ENCODE assay signal across 16 cellular contexts in genomic region chr11:65788801-65789200, GRCh38. TPM values are rescaled to one million over a fixed set of nuclear protein-coding genes. Genes with fewer than 3 reads are reported as not detected.
DNase-seq lines count a peak whose midpoint lies in the region; ATAC-seq and TF ChIP-seq lines count a peak whose summit lies in the region.
"Had no signal": no experiment of that assay in that cellular context is flagged by ENCODE, and none has a peak within 500 bp of the region (broad histone marks: within the 10 kb centered on the region; RNA-seq: fewer than 3 reads in every experiment).

No MANE protein-coding gene starts in this region.

- no peaks in the 10 kb centered on the region for H3K9me3 Mint-ChIP-seq in endodermal cell
- H3K9me3 Mint-ChIP-seq in naive thymus-derived CD4-positive, alpha-beta T cell = peaks cover 0 to 2% (median 0%) of the 10 kb centered on the region in 11 donors
- H3K9me3 Mint-ChIP-seq: activated T-cell treated with anti-CD3 and anti-CD28 coated beads, Interleukin-2, amount 50 U/mL, for 24 hours had no signal

- H3K4me2 ChIP-seq in HCT116 (ENCODE audit: low read length) = peak overlapping the region; percentile 94

- H3K9me3 ChIP-seq in HCT116 (ENCODE audit: control insufficient read depth in 1 of 2, insufficient read depth in 1 of 2, low read depth in 1 of 2, low read length in 2 of 2) (no peaks in the 10 kb centered on the region), endodermal cell (ENCODE audit: control insufficient read depth, low read length) (no peaks in the 10 kb centered on the region)
- H3K9me3 ChIP-seq in naive thymus-derived CD4-positive, alpha-beta T cell (ENCODE audit: control insufficient read depth in 2 of 3, low read length in 3 of 3) = no peaks in the 10 kb centered on the region
- H3K9me3 ChIP-seq: gastroesophageal sphincter, psoas muscle had no signal

- H3K27me3 ChIP-seq in HCT116 (ENCODE audit: insufficient read depth, low read length) (no peaks in the 10 kb centered on the region), endodermal cell (ENCODE audit: control insufficient read depth, insufficient read depth, low read length, poor library complexity, severe bottlenecking) (peaks cover 51% of the 10 kb centered on the region)
- H3K27me3 ChIP-seq in naive thymus-derived CD4-positive, alpha-beta T cell (ENCODE audit: control insufficient read depth in 2 of 2, insufficient read depth in 2 of 2, low read length in 2 of 2) = peaks cover 10 to 12% of the 10 kb centered on the region in 2 donors

- peak overlapping the region in 1 of 2 experiments; percentile 75; a peak in 1 of 4 replicates for H3K4me3 ChIP-seq in HCT116 (replicated peaks in 1 of 2; ENCODE audit: low read depth in 1 of 2, low read length in 2 of 2)
- H3K4me3 ChIP-seq in endodermal cell (ENCODE audit: low read length) = peak overlapping the region; percentile 80
- H3K4me3 ChIP-seq in naive thymus-derived CD4-positive, alpha-beta T cell (ENCODE audit: low read length) = no peak overlapping the region
- H3K4me3 ChIP-seq: gastroesophageal sphincter, psoas muscle had no signal

- no peaks in the 10 kb centered on the region for H3K9me2 ChIP-seq in HCT116 (ENCODE audit: insufficient read depth)

- peaks cover 51% of the 10 kb centered on the region for H3K79me2 ChIP-seq in HCT116 (ENCODE audit: insufficient read depth, low read length)

- intact Hi-C loops in HCT116 (cut with micrococcal nuclease) = no loop called here
- intact Hi-C loops in naive thymus-derived CD4-positive, alpha-beta T cell (cut with micrococcal nuclease) = no loop called here

- peaks cover 22% of the 10 kb centered on the region for H3K4me1 Mint-ChIP-seq in endodermal cell
- peaks cover 11 to 33% (median 23%) of the 10 kb centered on the region in 7 donors for H3K4me1 Mint-ChIP-seq in naive thymus-derived CD4-positive, alpha-beta T cell

- POLR2A ChIA-PET in HCT116 (lab: Charles Lee) = interaction anchor here (0.8 kb wide), 1 partner anchor 9 kb away, joined by 3 read pairs; no protein-coding TSS in a partner anchor
- POLR2A ChIA-PET in naive thymus-derived CD4-positive, alpha-beta T cell (lab: Charles Lee) = no interaction called here

- BruUV-seq in HCT116 (replicated peaks; lab: Mats Ljungman, UMichigan) = no TSS peak

- TF ChIP-seq CTCF in 22Rv1 (IDR thresholded peaks at IDR 0.05) (no peak), HCT116 (IDR thresholded peaks at IDR 0.05 in 2 of 3, conservative IDR thresholded peaks at IDR 0.05 in 1 of 3; ENCODE audit: borderline replicate concordance in 1 of 3, insufficient read depth in 1 of 3, low read depth in 2 of 3, low read length in 2 of 3) (no peak), endodermal cell (conservative IDR thresholded peaks at IDR 0.05) (no peak)

- H3K4me1 ChIP-seq in HCT116 (ENCODE audit: control insufficient read depth in 1 of 2, insufficient read depth in 2 of 2, low read length in 2 of 2) = peaks cover 66 to 89% of the 10 kb centered on the region in 2 experiments
- H3K4me1 ChIP-seq in endodermal cell (ENCODE audit: control insufficient read depth, insufficient read depth, low read length) = peaks cover 18% of the 10 kb centered on the region
- peaks cover 16 to 22% of the 10 kb centered on the region in 2 donors for H3K4me1 ChIP-seq in naive thymus-derived CD4-positive, alpha-beta T cell (ENCODE audit: control insufficient read depth in 2 of 2, insufficient read depth in 2 of 2, low read length in 2 of 2)
- H3K4me1 ChIP-seq: psoas muscle had no signal

- peak overlapping the region; percentile 75 for H3K4me3 Mint-ChIP-seq in endodermal cell
- peak overlapping the region in 8 of 10 donors; percentile 7 to 85 (median 43) for H3K4me3 Mint-ChIP-seq in naive thymus-derived CD4-positive, alpha-beta T cell

- H3K36me3 Mint-ChIP-seq in endodermal cell (ENCODE audit: low read depth) = peaks cover 3% of the 10 kb centered on the region
- H3K36me3 Mint-ChIP-seq in naive thymus-derived CD4-positive, alpha-beta T cell = peaks cover 0 to 4% (median 0%) of the 10 kb centered on the region in 5 donors

- peak overlapping the region; percentile 76 for H3K27ac Mint-ChIP-seq in endodermal cell
- no peak overlapping the region for H3K27ac Mint-ChIP-seq in naive thymus-derived CD4-positive, alpha-beta T cell
- H3K27ac Mint-ChIP-seq: activated T-cell treated with anti-CD3 and anti-CD28 coated beads, Interleukin-2, amount 50 U/mL, for 24 hours had no signal

- no peak for TF ChIP-seq POLR2A in HCT116 (IDR thresholded peaks at IDR 0.05; ENCODE audit: borderline replicate concordance, extremely low read depth, insufficient read depth, insufficient read length)
- TF ChIP-seq POLR2A in erythroblast (IDR thresholded peaks at IDR 0.05; ENCODE audit: low read length) = no peak

- TF ChIP-seq RAD21 in HCT116 (IDR thresholded peaks at IDR 0.05; ENCODE audit: low read depth) = no peak

- ATAC-seq in HCT116 = no peak
- ATAC-seq in naive thymus-derived CD4-positive, alpha-beta T cell = no peak
- no peak for ATAC-seq in GM21619 (IDR thresholded peaks at IDR 0.05; ENCODE audit: unreplicated experiment)
- ATAC-seq: gastroesophageal sphincter, psoas muscle had no signal

- CTCF ChIA-PET in HCT116 (lab: Charles Lee) = interaction anchor here (5.8 kb wide), 1 partner anchor 9 kb away, joined by 73 read pairs; the partner anchor contains the start of gene AP5B1
- CTCF ChIA-PET in naive thymus-derived CD4-positive, alpha-beta T cell (lab: Charles Lee) = interaction anchor here (0.7 to 1.4 kb wide), 4 partner anchors 8 to 96 kb away, joined by 3 read pairs; partner anchors contain the start of gene AP5B1

- H3K9ac ChIP-seq in HCT116 (ENCODE audit: low read length) (peak overlapping the region; percentile 76; the same call in 1 of the 2 replicates), endodermal cell (ENCODE audit: extremely low read depth, low read length, poor library complexity, severe bottlenecking) (no peak overlapping the region)

- H3K27ac ChIP-seq in 22Rv1 = peak overlapping the region; percentile 63
- H3K27ac ChIP-seq in HCT116 (ENCODE audit: low read depth, low read length) = peak overlapping the region; percentile 58; the same call in 1 of the 2 replicates
- no peak overlapping the region for H3K27ac ChIP-seq in endodermal cell (ENCODE audit: low read depth, low read length)
- no peak overlapping the region for H3K27ac ChIP-seq in naive thymus-derived CD4-positive, alpha-beta T cell (ENCODE audit: low read depth, low read length)
- H3K27ac ChIP-seq: gastroesophageal sphincter, psoas muscle had no signal

- RAD21 ChIA-PET in HCT116 (lab: Charles Lee; ENCODE audit: low non-redundant PET in 1 of 2, low total read pairs in 2 of 2, uncharacterized antibody in 2 of 2, unreplicated experiment in 2 of 2) = no interaction called here

- no peak overlapping the region for H2AFZ ChIP-seq in HCT116 (ENCODE audit: low read depth, low read length, poor library complexity, severe bottlenecking)

- no peaks in the 10 kb centered on the region for H4K20me1 ChIP-seq in HCT116 (ENCODE audit: insufficient read depth)

- DNase-seq in HCT116 (ENCODE audit: low read depth, low spot score) (no peak), endodermal cell (no peak), hepatic stellate cell (ENCODE audit: low spot score) (no peak), erythroblast (lab: John Stamatoyannopoulos, UW) (no peak)
- DNase-seq in naive thymus-derived CD4-positive, alpha-beta T cell = no peak
- no peak for DNase-seq in activated T-cell treated with anti-CD3 and anti-CD28 coated beads, Interleukin-2, amount 50 U/mL, for 48 hours
- DNase-seq: activated T-cell treated with anti-CD3 and anti-CD28 coated beads, Interleukin-2, amount 50 U/mL, for 24 hours; GDM1; midbrain; Right ventricle myocardium superior; T-helper 9 cell had no signal

- no peaks in the 10 kb centered on the region for H3K36me3 ChIP-seq in HCT116 (ENCODE audit: control insufficient read depth in 1 of 2, insufficient read depth in 2 of 2, low read length in 2 of 2)
- no peaks in the 10 kb centered on the region for H3K36me3 ChIP-seq in endodermal cell (ENCODE audit: control insufficient read depth, insufficient read depth, low read length)
- no peaks in the 10 kb centered on the region for H3K36me3 ChIP-seq in naive thymus-derived CD4-positive, alpha-beta T cell (ENCODE audit: control insufficient read depth in 2 of 3, insufficient read depth in 3 of 3, low read length in 3 of 3)
- H3K36me3 ChIP-seq: gastroesophageal sphincter had no signal

- H3K27me3 Mint-ChIP-seq in endodermal cell (ENCODE audit: insufficient read depth) = peaks cover 44% of the 10 kb centered on the region
- peaks cover 31 to 45% (median 37%) of the 10 kb centered on the region in 5 donors for H3K27me3 Mint-ChIP-seq in naive thymus-derived CD4-positive, alpha-beta T cell

- WGBS in endodermal cell (ENCODE audit: insufficient coverage in 1 of 2, insufficient read length in 1 of 2), 2 experiments = 67 to 88% methylated on average over 3 to 6 of the region's 6 CpGs

TF ChIP-seq in HCT116, 20 proteins besides CTCF, POLR2A, EP300 and RAD21 (continues in another document):
- TF ChIP-seq YY1 (IDR thresholded peaks at IDR 0.05; ENCODE audit: extremely low read depth, insufficient replicate concordance, low read depth, low read length) (no peak), ELF1 (IDR thresholded peaks at IDR 0.05; ENCODE audit: borderline replicate concordance, low read depth) (no peak), FOSL1 (IDR thresholded peaks at IDR 0.05; ENCODE audit: low read depth) (no peak), SP1 (IDR thresholded peaks at IDR 0.05; ENCODE audit: low read depth) (no peak), SRF (IDR thresholded peaks at IDR 0.05; ENCODE audit: low read depth) (no peak)

RNA-seq across cellular contexts. Expression of gene OVOL1, which starts 1.9 kb away (rescaled TPM):
- total RNA-seq in HCT116 (2021; ENCODE audit: unreplicated experiment) = 14.7 TPM
- 14.2 and 16.3 TPM in 2 replicates for polyA plus RNA-seq in HCT116 (2012)
- total RNA-seq in endodermal cell = 1 to 10 TPM; 3.4 to 5.5 TPM
- 1.0 TPM for polyA plus RNA-seq in endodermal cell (2013, experiment 1 of 2)
- 0.75 TPM for polyA plus RNA-seq in endodermal cell (2013, experiment 2 of 2)
- not detected for total RNA-seq in naive thymus-derived CD4-positive, alpha-beta T cell
- not detected for polyA plus RNA-seq in naive thymus-derived CD4-positive, alpha-beta T cell
- total RNA-seq: HT1080, psoas muscle, Right ventricle myocardium superior had no signal

RNA-seq across cellular contexts. Expression of gene AP5B1, which starts 8.0 kb away (rescaled TPM):
- 19.5 TPM for total RNA-seq in HCT116 (2021; ENCODE audit: unreplicated experiment)
- polyA plus RNA-seq in HCT116 (2012) = 10.5 and 11.1 TPM in 2 replicates
- total RNA-seq in endodermal cell = 10 to 100 TPM; 17.8 to 29.9 TPM
- 6.1 TPM for polyA plus RNA-seq in endodermal cell (2013, experiment 1 of 2)
- polyA plus RNA-seq in endodermal cell (2013, experiment 2 of 2) = 6.2 TPM
- total RNA-seq in naive thymus-derived CD4-positive, alpha-beta T cell = 10 to 100 TPM; 21.5 to 31.0 (median 23.5) TPM
- polyA plus RNA-seq in naive thymus-derived CD4-positive, alpha-beta T cell = 10 to 100 TPM in 1 of 2 donors, 1 to 10 TPM in 1; 8.8 to 19.2 TPM

RNA-seq across cellular contexts. Expression of gene SNX32, which starts 45.0 kb away (rescaled TPM):
- total RNA-seq in HCT116 (2021; ENCODE audit: unreplicated experiment) (not detected), endodermal cell (1 to 10 TPM; 1.5 to 4.3 TPM)
- 0.20 and 0.39 TPM in 2 replicates for polyA plus RNA-seq in HCT116 (2012)
- 3.7 TPM for polyA plus RNA-seq in endodermal cell (2013, experiment 1 of 2)
- 1.9 TPM for polyA plus RNA-seq in endodermal cell (2013, experiment 2 of 2)
- total RNA-seq in naive thymus-derived CD4-positive, alpha-beta T cell = 1 to 10 TPM in 3 of 5 experiments, under 1 TPM in 2; 0.81 to 2.0 (median 1.1) TPM
- polyA plus RNA-seq in naive thymus-derived CD4-positive, alpha-beta T cell = under 1 TPM; 0.38 to 0.60 TPM
- total RNA-seq: HT1080, psoas muscle, Right ventricle myocardium superior had no signal

Comparison
In these comparisons a context has a peak if more than half of its experiments do, and no peak if none do; other contexts are left out.
1. H3K27ac ChIP-seq: peak in 22Rv1 (single experiment) and HCT116 (single experiment); none in endodermal cell (single experiment) and naive thymus-derived CD4-positive, alpha-beta T cell (single experiment).